1 cellular context compared by ENCODE assay signal in genomic region chr7:142181211-142181610, GRCh38.
TF ChIP-seq lines count a peak whose summit lies in the region.

No MANE protein-coding gene starts in this region.

TF ChIP-seq in WTC11, 78 proteins besides CTCF, POLR2A, EP300 and RAD21 (continued from another document):
- TF ChIP-seq E2F1 (CRISPR knock-in tag; IDR thresholded peaks at IDR 0.05) (no peak), ESRRA (CRISPR knock-in tag; IDR thresholded peaks at IDR 0.05; ENCODE audit: borderline replicate concordance) (no peak), TEAD4 (CRISPR knock-in tag; IDR thresholded peaks at IDR 0.05) (no peak), GRHL2 (CRISPR knock-in tag; IDR thresholded peaks at IDR 0.05; ENCODE audit: insufficient replicate concordance, severe bottlenecking) (no peak), CREB1 (CRISPR knock-in tag; IDR thresholded peaks at IDR 0.05) (no peak), ATF1 (CRISPR knock-in tag; IDR thresholded peaks at IDR 0.05) (no peak), PRDM15 (CRISPR knock-in tag; IDR thresholded peaks at IDR 0.05) (no peak), USF1 (CRISPR knock-in tag; IDR thresholded peaks at IDR 0.05) (no peak)
